1 cellular context compared by ENCODE assay signal in the genomic region with DNA sequence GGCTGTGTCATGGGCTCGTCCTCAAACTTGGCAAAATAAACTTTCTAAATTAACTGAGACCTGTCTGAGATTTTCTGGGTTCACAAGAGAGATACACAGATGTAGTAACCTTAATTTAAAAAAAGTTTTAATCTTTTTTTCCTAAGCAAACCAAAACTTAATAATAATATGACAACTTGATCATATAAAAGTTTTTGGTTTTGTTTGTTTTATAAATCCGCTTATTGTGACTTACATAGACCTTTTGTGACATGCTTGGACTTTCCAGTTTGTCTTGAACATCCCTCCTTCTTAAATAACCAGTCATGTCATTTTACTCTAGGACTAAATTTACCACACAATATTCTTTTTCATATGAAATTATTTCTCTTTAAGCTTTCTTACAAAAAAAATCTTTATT.
A peak's percentile ranks its signal among the peaks of the same experiment; 100 is the strongest.
TF ChIP-seq lines count a peak whose summit lies in the region.

No MANE protein-coding gene starts in this region.

TF ChIP-seq in K562, 482 proteins besides CTCF, POLR2A, EP300 and RAD21:
- peak; percentile 84 for TF ChIP-seq ZFP36 (IDR thresholded peaks at IDR 0.05; ENCODE audit: low read depth, low read length, partially characterized antibody)
- no peak for TF ChIP-seq ILF3 (IDR thresholded peaks at IDR 0.05; ENCODE audit: borderline replicate concordance)
- TF ChIP-seq, protein P1, sequence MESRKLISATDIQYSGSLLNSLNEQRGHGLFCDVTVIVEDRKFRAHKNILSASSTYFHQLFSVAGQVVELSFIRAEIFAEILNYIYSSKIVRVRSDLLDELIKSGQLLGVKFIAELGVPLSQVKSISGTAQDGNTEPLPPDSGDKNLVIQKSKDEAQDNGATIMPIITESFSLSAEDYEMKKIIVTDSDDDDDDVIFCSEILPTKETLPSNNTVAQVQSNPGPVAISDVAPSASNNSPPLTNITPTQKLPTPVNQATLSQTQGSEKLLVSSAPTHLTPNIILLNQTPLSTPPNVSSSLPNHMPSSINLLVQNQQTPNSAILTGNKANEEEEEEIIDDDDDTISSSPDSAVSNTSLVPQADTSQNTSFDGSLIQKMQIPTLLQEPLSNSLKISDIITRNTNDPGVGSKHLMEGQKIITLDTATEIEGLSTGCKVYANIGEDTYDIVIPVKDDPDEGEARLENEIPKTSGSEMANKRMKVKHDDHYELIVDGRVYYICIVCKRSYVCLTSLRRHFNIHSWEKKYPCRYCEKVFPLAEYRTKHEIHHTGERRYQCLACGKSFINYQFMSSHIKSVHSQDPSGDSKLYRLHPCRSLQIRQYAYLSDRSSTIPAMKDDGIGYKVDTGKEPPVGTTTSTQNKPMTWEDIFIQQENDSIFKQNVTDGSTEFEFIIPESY (CRISPR knock-in tag; IDR thresholded peaks at IDR 0.05) = 0 out of 2 replicates have a peak, but pooled peaks have one; percentile 18
- no peak for TF ChIP-seq ZNF175 (CRISPR knock-in tag; IDR thresholded peaks at IDR 0.05; ENCODE audit: low read depth)
